Comparison of ENCODE assay signal across 1 cellular context in the genomic region with DNA sequence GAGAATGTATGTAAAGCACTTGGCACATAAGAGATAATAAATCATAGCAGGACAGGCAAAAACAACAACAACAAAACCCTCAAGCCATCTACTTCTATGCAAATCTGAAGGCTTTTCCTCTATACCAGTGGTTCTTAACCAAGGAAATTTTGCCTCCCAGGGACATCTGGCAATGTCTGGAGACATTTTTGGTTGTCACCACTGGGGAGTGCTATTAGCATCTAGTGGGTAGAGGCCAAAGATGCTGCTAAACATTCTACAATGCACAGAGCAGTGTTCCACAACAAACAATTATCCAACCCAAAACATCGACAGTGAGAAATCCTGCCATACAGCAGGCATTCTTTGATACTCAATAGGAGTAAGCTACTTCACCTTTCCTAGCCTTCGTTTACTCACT.
TF ChIP-seq lines count a peak whose summit lies in the region.

No MANE protein-coding gene starts in this region.

TF ChIP-seq in K562, 482 proteins besides CTCF, POLR2A, EP300 and RAD21:
- TF ChIP-seq, protein P1, sequence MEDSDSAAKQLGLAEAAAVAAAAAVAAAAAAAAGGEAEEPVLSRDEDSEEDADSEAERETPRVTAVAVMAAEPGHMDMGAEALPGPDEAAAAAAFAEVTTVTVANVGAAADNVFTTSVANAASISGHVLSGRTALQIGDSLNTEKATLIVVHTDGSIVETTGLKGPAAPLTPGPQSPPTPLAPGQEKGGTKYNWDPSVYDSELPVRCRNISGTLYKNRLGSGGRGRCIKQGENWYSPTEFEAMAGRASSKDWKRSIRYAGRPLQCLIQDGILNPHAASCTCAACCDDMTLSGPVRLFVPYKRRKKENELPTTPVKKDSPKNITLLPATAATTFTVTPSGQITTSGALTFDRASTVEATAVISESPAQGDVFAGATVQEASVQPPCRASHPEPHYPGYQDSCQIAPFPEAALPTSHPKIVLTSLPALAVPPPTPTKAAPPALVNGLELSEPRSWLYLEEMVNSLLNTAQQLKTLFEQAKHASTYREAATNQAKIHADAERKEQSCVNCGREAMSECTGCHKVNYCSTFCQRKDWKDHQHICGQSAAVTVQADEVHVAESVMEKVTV (CRISPR knock-in tag; IDR thresholded peaks at IDR 0.05) = peak; percentile 28; the same call in 1 of the 2 replicates
- peak; percentile 5 for TF ChIP-seq MEIS2 (IDR thresholded peaks at IDR 0.05; ENCODE audit: partially characterized antibody)
- no peak for TF ChIP-seq ARID4B (CRISPR knock-in tag; IDR thresholded peaks at IDR 0.05)
- no peak for TF ChIP-seq CBX1 (IDR thresholded peaks at IDR 0.05; ENCODE audit: low read depth)
- no peak for TF ChIP-seq KLF1 (tag; IDR thresholded peaks at IDR 0.05)
